In genomic region chr18:59842947-59843346, GRCh38 we compare ENCODE assay signal across 14 cellular contexts. TPM values are rescaled to one million over a fixed set of nuclear protein-coding genes. Genes with fewer than 3 reads are reported as not detected.
DNase-seq lines count a peak whose midpoint lies in the region; ATAC-seq, FAIRE-seq and TF ChIP-seq lines count a peak whose summit lies in the region.
"Had no signal": no experiment of that assay in that cellular context is flagged by ENCODE, and none has a peak within 500 bp of the region (broad histone marks: within the 10 kb centered on the region; RNA-seq: fewer than 3 reads in every experiment).

No MANE protein-coding gene starts in this region.

- H3K27ac ChIP-seq in PC-9 (peak overlapping the region; percentile 64; the same call in 1 of the 2 replicates), stomach (no peak overlapping the region)
- H3K27ac ChIP-seq: BLaER1 treated with 17β-estradiol and CSF1 and Interleukin-3, amounts not matched to agents 10 nM and 100 nM; KMS-11 had no signal

- H3K4me1 ChIP-seq in PC-9 (replicated peaks; ENCODE audit: insufficient read depth): peaks cover 31% of the 10 kb centered on the region
- H3K4me1 ChIP-seq in stomach: peaks cover 0 to 9% (median 6%) of the 10 kb centered on the region in 4 donors

- H4K20me1 ChIP-seq in PC-9 (ENCODE audit: insufficient read depth): no peaks in the 10 kb centered on the region
- H4K20me1 ChIP-seq: BLaER1 treated with 17β-estradiol and CSF1 and Interleukin-3, amounts not matched to agents 10 nM and 100 nM had no signal

- CTCF ChIA-PET in Calu3 (lab: Charles Lee) (no interaction called here), PC-9 (lab: Charles Lee) (no interaction called here)

- H3K9me3 Mint-ChIP-seq in Calu3 (ENCODE audit: low read depth, unreplicated experiment): no peaks in the 10 kb centered on the region
- H3K9me3 Mint-ChIP-seq: CD4-positive, alpha-beta T cell; GM23338; IgD-negative memory B cell had no signal

- H3K27me3 ChIP-seq in PC-9 (ENCODE audit: insufficient read depth, low read depth) (no peaks in the 10 kb centered on the region), stomach (peaks cover 0 to 4% (median 0%) of the 10 kb centered on the region in 3 donors)
- H3K27me3 ChIP-seq: BLaER1 treated with 17β-estradiol and CSF1 and Interleukin-3, amounts not matched to agents 10 nM and 100 nM had no signal

- peaks cover 18% of the 10 kb centered on the region for H3K36me3 Mint-ChIP-seq in Calu3 (ENCODE audit: insufficient read depth, unreplicated experiment)
- H3K36me3 Mint-ChIP-seq: IgD-negative memory B cell had no signal

- TF ChIP-seq EP300 in stomach (IDR thresholded peaks at IDR 0.05): no peak

- peaks cover 14% of the 10 kb centered on the region for H3F3A ChIP-seq in PC-9 (ENCODE audit: insufficient read depth, low read depth)

- DNase-seq in Calu3 (no peak), GM18507 (ENCODE audit: extremely low spot score, insufficient read length, low read depth) (no peak), PC-9 (no peak), kidney tubule cell (ENCODE audit: low spot score) (no peak), stomach (no peak)
- DNase-seq: ACHN; CD4-positive, alpha-beta T cell; H7 had no signal

- H3K9me2 ChIP-seq in PC-9 (ENCODE audit: insufficient read depth): no peaks in the 10 kb centered on the region

- H3K9me3 ChIP-seq in PC-9 (ENCODE audit: insufficient read depth, low read depth) (no peaks in the 10 kb centered on the region; the same call in 1 of the 2 replicates), stomach (no peaks in the 10 kb centered on the region)
- H3K9me3 ChIP-seq: BLaER1 treated with 17β-estradiol and CSF1 and Interleukin-3, amounts not matched to agents 10 nM and 100 nM had no signal

- H3K4me2 ChIP-seq in PC-9: no peak overlapping the region
- H3K4me2 ChIP-seq: BLaER1 treated with 17β-estradiol and CSF1 and Interleukin-3, amounts not matched to agents 10 nM and 100 nM; GM23338; KMS-11 had no signal

- peak overlapping the region; percentile 26 for H3K27ac Mint-ChIP-seq in Calu3 (ENCODE audit: unreplicated experiment)
- H3K27ac Mint-ChIP-seq: CD4-positive, alpha-beta T cell; GM23338; IgD-negative memory B cell had no signal

- intact Hi-C loops in Calu3 (cut with micrococcal nuclease; ENCODE audit: unreplicated experiment) (no loop called here), PC-9 (cut with micrococcal nuclease; ENCODE audit: unreplicated experiment) (loop anchor here (5.0 kb wide), 1 partner anchor 74 kb away; no protein-coding TSS in a partner anchor), stomach (cut with DNase I; ENCODE audit: low total_unique reads) (no loop called here)

- TF ChIP-seq POLR2A in stomach (IDR thresholded peaks at IDR 0.05): no peak

- POLR2A ChIA-PET in PC-9 (lab: Charles Lee; ENCODE audit: unreplicated experiment): no interaction called here

- peak; percentile 71 for ATAC-seq in esophagus mucosa
- ATAC-seq in HG03135 (IDR thresholded peaks at IDR 0.05; ENCODE audit: unreplicated experiment): no peak
- ATAC-seq: GM23338 had no signal

- no peak overlapping the region for H3K4me3 Mint-ChIP-seq in Calu3 (ENCODE audit: low read depth, unreplicated experiment)
- H3K4me3 Mint-ChIP-seq: CD4-positive, alpha-beta T cell; GM23338 had no signal

- H3K36me3 ChIP-seq in PC-9 (ENCODE audit: low read depth) (no peaks in the 10 kb centered on the region), stomach (no peaks in the 10 kb centered on the region)
- H3K36me3 ChIP-seq: BLaER1 treated with 17β-estradiol and CSF1 and Interleukin-3, amounts not matched to agents 10 nM and 100 nM had no signal

- H3K4me3 ChIP-seq in PC-9 (no peak overlapping the region), stomach (no peak overlapping the region)
- H3K4me3 ChIP-seq: BLaER1 treated with 17β-estradiol and CSF1 and Interleukin-3, amounts not matched to agents 10 nM and 100 nM; GM23338 had no signal

- no peak overlapping the region for H2AFZ ChIP-seq in PC-9
- H2AFZ ChIP-seq: GM23338 had no signal

- H3K79me2 ChIP-seq in PC-9 (ENCODE audit: low read depth): no peaks in the 10 kb centered on the region

- peaks cover 57% of the 10 kb centered on the region for H3K4me1 Mint-ChIP-seq in Calu3 (ENCODE audit: low read depth, unreplicated experiment)
- H3K4me1 Mint-ChIP-seq: GM23338 had no signal

- FAIRE-seq in GM18507 (lab: Jason Lieb, UNC): peak; percentile 36

- BruUV-seq in Calu3 (replicated peaks; lab: Mats Ljungman, UMichigan): no TSS peak
- BruUV-seq in PC-9 (replicated peaks; lab: Mats Ljungman, UMichigan): no TSS peak

- WGBS in stomach, 5 donors: 78 to 96% (median 86%) methylated on average over 4 of the region's 4 CpGs

- H3K27me3 Mint-ChIP-seq in Calu3 (ENCODE audit: unreplicated experiment): no peaks in the 10 kb centered on the region
- H3K27me3 Mint-ChIP-seq: CD4-positive, alpha-beta T cell had no signal

- no peak for TF ChIP-seq CTCF in Calu3 (IDR thresholded peaks at IDR 0.05; ENCODE audit: unreplicated experiment)
- no peak for TF ChIP-seq CTCF in PC-9 (conservative IDR thresholded peaks at IDR 0.05)
- TF ChIP-seq CTCF in stomach (IDR thresholded peaks at IDR 0.05): no peak

RNA-seq across cellular contexts. Expression of gene PMAIP1, which starts 56.8 kb away (rescaled TPM):
- 56.1 and 75.4 TPM in 2 replicates for total RNA-seq in Calu3 (2022)
- 16.5 and 17.0 TPM in 2 replicates for total RNA-seq in PC-9 (2021)
- total RNA-seq in esophagus mucosa: 11.6 TPM
- 1 to 10 TPM in 3 of 5 donors, not detected in 2; 3.1 to 8.3 (median 4.6) TPM for total RNA-seq in stomach
- polyA plus RNA-seq in stomach: 1 to 10 TPM; 2.3 to 4.3 (median 3.2) TPM
